1 cellular context compared by ENCODE assay signal in genomic region chr20:41173161-41173721, GRCh38.
TF ChIP-seq lines count a peak whose summit lies in the region.

No MANE protein-coding gene starts in this region.

TF ChIP-seq in GM23338, 12 proteins besides CTCF, POLR2A, EP300 and RAD21 (continued from another document):
- no peak for TF ChIP-seq REST (IDR thresholded peaks at IDR 0.05; ENCODE audit: unreplicated experiment)
- TF ChIP-seq ZNF114 (CRISPR knock-in tag; IDR thresholded peaks at IDR 0.05) = no peak
- TF ChIP-seq ZNF331 (CRISPR knock-in tag; IDR thresholded peaks at IDR 0.05; ENCODE audit: low read depth) = no peak
- no peak for TF ChIP-seq ZNF462 (CRISPR knock-in tag; IDR thresholded peaks at IDR 0.05)
